ENCODE assay signal across 18 cellular contexts in genomic region chr18:40055262-40055661, GRCh38.
"Had no signal": no experiment of that assay in that cellular context is flagged by ENCODE, and none has a peak within 500 bp of the region (broad histone marks: within the 10 kb centered on the region; RNA-seq: fewer than 3 reads in every experiment).

No MANE protein-coding gene starts in this region.

- H3K27ac ChIP-seq: esophagus muscularis mucosa, neural progenitor cell, testis had no signal

- FAIRE-seq: kidney, small intestine, TTC549 had no signal

- H3K4me1 ChIP-seq: neural progenitor cell, testis had no signal

- H3K27me3 ChIP-seq: esophagus muscularis mucosa, neural progenitor cell, testis had no signal

- DNase-seq: activated CD4-positive, alpha-beta T cell treated with anti-CD3 and anti-CD28 coated beads, Interleukin-2, amount 50 U/mL, for 4 hours; activated effector memory CD4-positive, alpha-beta T cell treated with anti-CD3 and anti-CD28 coated beads, Interleukin-2, amount 50 U/mL, for 16 hours; activated naive CD4-positive, alpha-beta T cell treated with anti-CD3 and anti-CD28 coated beads, Interleukin-2, amount 50 U/mL, for 16 hours; activated T-cell treated with anti-CD3 and anti-CD28 coated beads, Interleukin-2, amount 50 U/mL, for 72 hours; effector CD8-positive, alpha-beta T cell; hypothalamus; kidney; mucosa of descending colon; naive B cell; right cardiac atrium; small intestine; stimulated activated CD4-positive, alpha-beta T cell treated with anti-CD3 and anti-CD28 coated beads, Interleukin-15, amount 100 ng/mL, for 24 hours; stimulated activated CD4-positive, alpha-beta T cell treated with anti-CD3 and anti-CD28 coated beads, Interleukin-4, amount 100 ng/mL, for 1 hour; stimulated activated naive CD8-positive, alpha-beta T cell treated with anti-CD3 and anti-CD28 coated beads, Interleukin-15, amount 100 ng/mL, for 72 hours; testis had no signal

- H3K9me3 ChIP-seq: esophagus muscularis mucosa, mucosa of descending colon, testis had no signal

- H3K4me3 ChIP-seq: esophagus muscularis mucosa, mucosa of descending colon, neural progenitor cell, testis had no signal

- ATAC-seq: activated T-cell treated with anti-CD3 and anti-CD28 coated beads, Interleukin-2, amount 50 U/mL, for 72 hours; mucosa of descending colon; stimulated activated naive CD8-positive, alpha-beta T cell treated with anti-CD3 and anti-CD28 coated beads, Interleukin-15, amount 100 ng/mL, for 72 hours had no signal

- H3K36me3 ChIP-seq: esophagus muscularis mucosa, neural progenitor cell had no signal
